Comparison of ENCODE assay signal across 1 cellular context in the genomic region with DNA sequence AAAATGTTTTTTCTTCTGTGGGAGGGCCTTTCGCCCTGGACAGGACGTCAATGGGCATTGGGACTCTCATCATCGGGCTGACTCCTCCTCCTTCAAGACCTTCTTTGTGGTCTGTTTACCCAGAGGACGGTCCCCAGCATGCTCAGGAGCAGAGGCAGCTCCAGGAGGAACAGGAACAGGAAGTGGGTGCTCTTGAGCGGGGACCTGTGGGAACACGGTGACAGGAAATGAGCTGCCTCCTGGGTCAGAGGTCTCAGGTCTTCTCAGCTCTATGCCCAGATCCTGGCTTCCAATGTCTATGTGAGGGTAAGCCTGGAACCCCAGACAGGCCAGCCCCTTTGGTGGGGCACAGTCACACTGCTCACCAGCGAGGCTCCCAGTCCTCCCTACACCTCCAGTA.
TF ChIP-seq lines count a peak whose summit lies in the region.

No MANE protein-coding gene starts in this region.

TF ChIP-seq in GM12878, 131 proteins besides CTCF, POLR2A, EP300 and RAD21:
- TF ChIP-seq ZNF384 (IDR thresholded peaks at IDR 0.05; ENCODE audit: borderline replicate concordance, low read depth, low read length) (no peak), CBX5 (IDR thresholded peaks at IDR 0.05; ENCODE audit: low read depth) (no peak), TCF3 (IDR thresholded peaks at IDR 0.05; ENCODE audit: borderline replicate concordance, insufficient read depth, low read depth, low read length) (no peak), TBL1XR1 (IDR thresholded peaks at IDR 0.05; ENCODE audit: low read depth, low read length) (no peak), BACH1 (IDR thresholded peaks at IDR 0.05; ENCODE audit: borderline replicate concordance) (no peak), NR2C1 (IDR thresholded peaks at IDR 0.05) (no peak), TCF12 (IDR thresholded peaks at IDR 0.05; ENCODE audit: low read depth, low read length) (no peak), POU2F2 (IDR thresholded peaks at IDR 0.05; ENCODE audit: borderline replicate concordance, low read depth, low read length) (no peak), ZNF274 (IDR thresholded peaks at IDR 0.05; ENCODE audit: insufficient read depth, insufficient read length) (no peak), MTA2 (IDR thresholded peaks at IDR 0.05; ENCODE audit: low read depth) (no peak), SIX5 (IDR thresholded peaks at IDR 0.05; ENCODE audit: low read depth, low read length, severe bottlenecking) (no peak), CHD4 (IDR thresholded peaks at IDR 0.05) (no peak)
- TF ChIP-seq, protein P1, sequence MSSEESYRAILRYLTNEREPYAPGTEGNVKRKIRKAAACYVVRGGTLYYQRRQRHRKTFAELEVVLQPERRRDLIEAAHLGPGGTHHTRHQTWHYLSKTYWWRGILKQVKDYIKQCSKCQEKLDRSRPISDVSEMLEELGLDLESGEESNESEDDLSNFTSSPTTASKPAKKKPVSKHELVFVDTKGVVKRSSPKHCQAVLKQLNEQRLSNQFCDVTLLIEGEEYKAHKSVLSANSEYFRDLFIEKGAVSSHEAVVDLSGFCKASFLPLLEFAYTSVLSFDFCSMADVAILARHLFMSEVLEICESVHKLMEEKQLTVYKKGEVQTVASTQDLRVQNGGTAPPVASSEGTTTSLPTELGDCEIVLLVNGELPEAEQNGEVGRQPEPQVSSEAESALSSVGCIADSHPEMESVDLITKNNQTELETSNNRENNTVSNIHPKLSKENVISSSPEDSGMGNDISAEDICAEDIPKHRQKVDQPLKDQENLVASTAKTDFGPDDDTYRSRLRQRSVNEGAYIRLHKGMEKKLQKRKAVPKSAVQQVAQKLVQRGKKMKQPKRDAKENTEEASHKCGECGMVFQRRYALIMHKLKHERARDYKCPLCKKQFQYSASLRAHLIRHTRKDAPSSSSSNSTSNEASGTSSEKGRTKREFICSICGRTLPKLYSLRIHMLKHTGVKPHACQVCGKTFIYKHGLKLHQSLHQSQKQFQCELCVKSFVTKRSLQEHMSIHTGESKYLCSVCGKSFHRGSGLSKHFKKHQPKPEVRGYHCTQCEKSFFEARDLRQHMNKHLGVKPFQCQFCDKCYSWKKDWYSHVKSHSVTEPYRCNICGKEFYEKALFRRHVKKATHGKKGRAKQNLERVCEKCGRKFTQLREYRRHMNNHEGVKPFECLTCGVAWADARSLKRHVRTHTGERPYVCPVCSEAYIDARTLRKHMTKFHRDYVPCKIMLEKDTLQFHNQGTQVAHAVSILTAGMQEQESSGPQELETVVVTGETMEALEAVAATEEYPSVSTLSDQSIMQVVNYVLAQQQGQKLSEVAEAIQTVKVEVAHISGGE (CRISPR knock-in tag; IDR thresholded peaks at IDR 0.05) = no peak
- TF ChIP-seq, protein P2, sequence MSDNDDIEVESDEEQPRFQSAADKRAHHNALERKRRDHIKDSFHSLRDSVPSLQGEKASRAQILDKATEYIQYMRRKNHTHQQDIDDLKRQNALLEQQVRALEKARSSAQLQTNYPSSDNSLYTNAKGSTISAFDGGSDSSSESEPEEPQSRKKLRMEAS (IDR thresholded peaks at IDR 0.05; ENCODE audit: low read depth, low read length) = no peak
- TF ChIP-seq, protein P3, sequence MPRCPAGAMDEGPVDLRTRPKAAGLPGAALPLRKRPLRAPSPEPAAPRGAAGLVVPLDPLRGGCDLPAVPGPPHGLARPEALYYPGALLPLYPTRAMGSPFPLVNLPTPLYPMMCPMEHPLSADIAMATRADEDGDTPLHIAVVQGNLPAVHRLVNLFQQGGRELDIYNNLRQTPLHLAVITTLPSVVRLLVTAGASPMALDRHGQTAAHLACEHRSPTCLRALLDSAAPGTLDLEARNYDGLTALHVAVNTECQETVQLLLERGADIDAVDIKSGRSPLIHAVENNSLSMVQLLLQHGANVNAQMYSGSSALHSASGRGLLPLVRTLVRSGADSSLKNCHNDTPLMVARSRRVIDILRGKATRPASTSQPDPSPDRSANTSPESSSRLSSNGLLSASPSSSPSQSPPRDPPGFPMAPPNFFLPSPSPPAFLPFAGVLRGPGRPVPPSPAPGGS (IDR thresholded peaks at IDR 0.05; ENCODE audit: borderline replicate concordance, insufficient read depth, low read depth, low read length, poor library complexity, severe bottlenecking) = no peak
- TF ChIP-seq, protein P4, sequence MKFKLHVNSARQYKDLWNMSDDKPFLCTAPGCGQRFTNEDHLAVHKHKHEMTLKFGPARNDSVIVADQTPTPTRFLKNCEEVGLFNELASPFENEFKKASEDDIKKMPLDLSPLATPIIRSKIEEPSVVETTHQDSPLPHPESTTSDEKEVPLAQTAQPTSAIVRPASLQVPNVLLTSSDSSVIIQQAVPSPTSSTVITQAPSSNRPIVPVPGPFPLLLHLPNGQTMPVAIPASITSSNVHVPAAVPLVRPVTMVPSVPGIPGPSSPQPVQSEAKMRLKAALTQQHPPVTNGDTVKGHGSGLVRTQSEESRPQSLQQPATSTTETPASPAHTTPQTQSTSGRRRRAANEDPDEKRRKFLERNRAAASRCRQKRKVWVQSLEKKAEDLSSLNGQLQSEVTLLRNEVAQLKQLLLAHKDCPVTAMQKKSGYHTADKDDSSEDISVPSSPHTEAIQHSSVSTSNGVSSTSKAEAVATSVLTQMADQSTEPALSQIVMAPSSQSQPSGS (IDR thresholded peaks at IDR 0.05; ENCODE audit: low read length) = no peak
- TF ChIP-seq, protein P5, sequence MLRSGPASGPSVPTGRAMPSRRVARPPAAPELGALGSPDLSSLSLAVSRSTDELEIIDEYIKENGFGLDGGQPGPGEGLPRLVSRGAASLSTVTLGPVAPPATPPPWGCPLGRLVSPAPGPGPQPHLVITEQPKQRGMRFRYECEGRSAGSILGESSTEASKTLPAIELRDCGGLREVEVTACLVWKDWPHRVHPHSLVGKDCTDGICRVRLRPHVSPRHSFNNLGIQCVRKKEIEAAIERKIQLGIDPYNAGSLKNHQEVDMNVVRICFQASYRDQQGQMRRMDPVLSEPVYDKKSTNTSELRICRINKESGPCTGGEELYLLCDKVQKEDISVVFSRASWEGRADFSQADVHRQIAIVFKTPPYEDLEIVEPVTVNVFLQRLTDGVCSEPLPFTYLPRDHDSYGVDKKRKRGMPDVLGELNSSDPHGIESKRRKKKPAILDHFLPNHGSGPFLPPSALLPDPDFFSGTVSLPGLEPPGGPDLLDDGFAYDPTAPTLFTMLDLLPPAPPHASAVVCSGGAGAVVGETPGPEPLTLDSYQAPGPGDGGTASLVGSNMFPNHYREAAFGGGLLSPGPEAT (IDR thresholded peaks at IDR 0.05; ENCODE audit: low read depth) = no peak
